ENCODE assay signal across 11 cellular contexts in the genomic region with DNA sequence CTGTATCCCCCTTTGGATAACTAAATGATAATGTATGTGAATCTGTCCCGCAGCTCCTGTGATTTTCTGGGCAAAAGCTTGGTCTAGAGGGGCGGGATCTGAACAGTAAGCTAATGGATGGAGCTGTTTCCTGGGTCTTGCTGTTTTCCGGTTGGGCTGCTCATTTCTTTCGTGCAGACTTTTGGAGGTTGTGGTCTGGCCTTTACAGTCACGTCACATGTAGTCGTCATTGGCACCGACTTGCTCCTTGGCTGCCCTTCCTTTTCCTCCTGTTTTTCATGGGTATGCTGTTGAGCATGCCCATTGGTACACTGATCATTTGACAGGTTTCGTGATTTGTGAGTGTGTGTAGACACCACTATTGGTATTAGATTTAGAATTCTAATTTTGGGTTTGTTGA. TPM values are rescaled to one million over a fixed set of nuclear protein-coding genes. Genes with fewer than 3 reads are reported as not detected.
A peak's percentile ranks its signal among the peaks of the same experiment; 100 is the strongest.
DNase-seq lines count a peak whose midpoint lies in the region; ATAC-seq and TF ChIP-seq lines count a peak whose summit lies in the region.
"Had no signal": no experiment of that assay in that cellular context is flagged by ENCODE, and none has a peak within 500 bp of the region (broad histone marks: within the 10 kb centered on the region; RNA-seq: fewer than 3 reads in every experiment).

No MANE protein-coding gene starts in this region.

- H3K4me1 Mint-ChIP-seq in activated naive CD8-positive, alpha-beta T cell treated with anti-CD3 and anti-CD28 coated beads, Interleukin-2, amount 10 ng/mL, durations not matched to agents 7 days and 5 days = peaks cover 44% of the 10 kb centered on the region
- H3K4me1 Mint-ChIP-seq in immature natural killer cell = peaks cover 47 to 66% of the 10 kb centered on the region in 2 donors

- TSS peak; percentile 23 for BruUV-seq in A673 (replicated peaks; lab: Mats Ljungman, UMichigan)

- H3K36me3 ChIP-seq in A673 (ENCODE audit: insufficient read depth, low read length, poor library complexity, severe bottlenecking) = peaks cover 40% of the 10 kb centered on the region

- ATAC-seq in activated naive CD8-positive, alpha-beta T cell treated with anti-CD3 and anti-CD28 coated beads, Interleukin-2, amount 10 ng/mL, durations not matched to agents 7 days and 5 days (ENCODE audit: low read depth) = no peak
- no peak for ATAC-seq in HG03175 (IDR thresholded peaks at IDR 0.05; ENCODE audit: unreplicated experiment)
- ATAC-seq in HG02642 (IDR thresholded peaks at IDR 0.05; ENCODE audit: poor library complexity, unreplicated experiment) = no peak

- peak overlapping the region; percentile 36 for H3K4me3 Mint-ChIP-seq in activated naive CD8-positive, alpha-beta T cell treated with anti-CD3 and anti-CD28 coated beads, Interleukin-2, amount 10 ng/mL, durations not matched to agents 7 days and 5 days
- H3K4me3 Mint-ChIP-seq in immature natural killer cell = peak overlapping the region; percentile 31 to 87 (median 57)

- no peak overlapping the region for H3K27ac Mint-ChIP-seq in activated naive CD8-positive, alpha-beta T cell treated with anti-CD3 and anti-CD28 coated beads, Interleukin-2, amount 10 ng/mL, durations not matched to agents 7 days and 5 days
- H3K27ac Mint-ChIP-seq in immature natural killer cell = peak overlapping the region in 5 of 6 donors; percentile 16 to 43 (median 24)

- H3K4me3 ChIP-seq in A673 (ENCODE audit: low read depth, low read length, poor library complexity, severe bottlenecking) (no peak overlapping the region), GM08714 (ENCODE audit: low read length) (peak overlapping the region; percentile 8; the same call in 1 of the 2 replicates)

- H3K4me1 ChIP-seq in A673 (ENCODE audit: insufficient read depth, low read length, poor library complexity, severe bottlenecking) = peaks cover 11% of the 10 kb centered on the region

- H3K27ac ChIP-seq in A673 (ENCODE audit: low read depth, low read length, poor library complexity, severe bottlenecking) = no peak overlapping the region

- POLR2A ChIA-PET in A673 (lab: Charles Lee; ENCODE audit: low non-redundant PET) = no interaction called here
- POLR2A ChIA-PET in activated naive CD8-positive, alpha-beta T cell treated with anti-CD3 and anti-CD28 coated beads, Interleukin-2, amount 10 ng/mL, durations not matched to agents 7 days and 5 days (lab: Charles Lee) = no interaction called here

- H3K9me3 ChIP-seq in A673 (ENCODE audit: low read depth, low read length, poor library complexity, severe bottlenecking) = no peaks in the 10 kb centered on the region
- H3K9me3 ChIP-seq: transverse colon had no signal

- no peaks in the 10 kb centered on the region for H3K9me3 Mint-ChIP-seq in activated naive CD8-positive, alpha-beta T cell treated with anti-CD3 and anti-CD28 coated beads, Interleukin-2, amount 10 ng/mL, durations not matched to agents 7 days and 5 days
- H3K9me3 Mint-ChIP-seq in immature natural killer cell = no peaks in the 10 kb centered on the region

- CTCF ChIA-PET in A673 (lab: Charles Lee) = no interaction called here

- H3K27me3 ChIP-seq in A673 (replicated peaks; ENCODE audit: insufficient read depth, low read depth, low read length, poor library complexity) = no peaks in the 10 kb centered on the region
- H3K27me3 ChIP-seq: transverse colon had no signal

- no peaks in the 10 kb centered on the region for H3K27me3 Mint-ChIP-seq in activated naive CD8-positive, alpha-beta T cell treated with anti-CD3 and anti-CD28 coated beads, Interleukin-2, amount 10 ng/mL, durations not matched to agents 7 days and 5 days
- H3K27me3 Mint-ChIP-seq in immature natural killer cell (ENCODE audit: low read depth in 3 of 3) = peaks cover 0 to 11% (median 2%) of the 10 kb centered on the region in 3 donors

- H3K36me3 Mint-ChIP-seq in activated naive CD8-positive, alpha-beta T cell treated with anti-CD3 and anti-CD28 coated beads, Interleukin-2, amount 10 ng/mL, durations not matched to agents 7 days and 5 days = peaks cover 33% of the 10 kb centered on the region
- H3K36me3 Mint-ChIP-seq in immature natural killer cell = peaks cover 0 to 10% (median 5%) of the 10 kb centered on the region in 3 donors

- DNase-seq in A673 (ENCODE audit: low spot score) (no peak), immature natural killer cell (no peak), GOT3 (lab: John Stamatoyannopoulos, UW) (no peak), HuH-7 (ENCODE audit: low spot score) (no peak)
- no peak for DNase-seq in activated naive CD8-positive, alpha-beta T cell treated with anti-CD3 and anti-CD28 coated beads, Interleukin-2, amount 10 ng/mL, durations not matched to agents 7 days and 5 days
- DNase-seq: hypothalamus; stimulated activated CD4-positive, alpha-beta T cell treated with anti-CD3 and anti-CD28 coated beads, Interleukin-4, amount 100 ng/mL, for 4 hours; transverse colon had no signal

- TF ChIP-seq CTCF in A673 (conservative IDR thresholded peaks at IDR 0.05; ENCODE audit: low read depth, low read length) = no peak

- intact Hi-C loops in A673 (cut with micrococcal nuclease; ENCODE audit: unreplicated experiment) = no loop called here

RNA-seq across cellular contexts. Expression of a gene that starts 2.0 kb away (rescaled TPM):
- 84.0 and 87.5 TPM in 2 replicates for total RNA-seq in A673 (2021)
- total RNA-seq in activated naive CD8-positive, alpha-beta T cell treated with anti-CD3 and anti-CD28 coated beads, Interleukin-2, amount 10 ng/mL, durations not matched to agents 7 days and 5 days = 10 to 100 TPM; 71.6 to 72.9 TPM
- polyA plus RNA-seq in immature natural killer cell = 10 to 100 TPM; 32.6 to 60.6 (median 46.8) TPM

RNA-seq across cellular contexts. Expression of a gene that starts 2.3 kb away (rescaled TPM):
- 16.2 and 17.3 TPM in 2 replicates for total RNA-seq in A673 (2021)
- total RNA-seq in activated naive CD8-positive, alpha-beta T cell treated with anti-CD3 and anti-CD28 coated beads, Interleukin-2, amount 10 ng/mL, durations not matched to agents 7 days and 5 days = 1 to 10 TPM; 6.2 to 6.3 TPM
- polyA plus RNA-seq in immature natural killer cell = 1 to 10 TPM; 3.2 to 5.0 (median 3.2) TPM
